1 cellular context compared by ENCODE assay signal in the genomic region with DNA sequence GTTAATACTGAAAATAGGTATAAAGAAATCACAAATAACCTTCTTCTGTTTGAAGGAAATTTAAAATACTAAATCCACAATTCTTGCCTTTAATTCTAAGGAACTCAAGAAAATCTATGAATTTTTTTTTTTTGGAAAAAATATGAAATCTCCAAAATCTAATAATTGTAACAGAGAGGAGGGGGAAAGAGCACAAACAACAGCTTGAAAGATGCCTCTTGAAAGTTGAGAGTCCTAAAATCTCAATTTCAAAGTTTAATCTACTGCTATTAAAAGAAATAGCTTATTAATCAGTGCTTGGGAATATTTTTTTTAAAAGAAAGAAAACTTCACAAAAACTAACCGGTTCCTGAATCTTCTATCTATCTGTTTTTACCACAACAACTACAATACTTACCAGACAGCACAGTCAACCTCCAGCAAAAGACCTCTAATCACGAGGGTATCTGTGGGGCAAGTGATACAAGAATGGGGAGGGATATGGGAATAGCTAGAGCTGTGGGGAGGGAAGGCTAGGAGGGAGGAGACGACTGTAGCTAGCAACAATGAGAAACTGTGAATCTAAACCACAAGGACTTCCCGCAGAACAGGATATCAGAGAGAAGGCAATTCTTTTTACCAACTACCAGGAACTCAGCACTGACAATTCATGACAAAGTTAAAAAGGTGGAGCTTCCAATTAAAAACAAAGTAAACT.
TF ChIP-seq lines count a peak whose summit lies in the region.

A gene with protein sequence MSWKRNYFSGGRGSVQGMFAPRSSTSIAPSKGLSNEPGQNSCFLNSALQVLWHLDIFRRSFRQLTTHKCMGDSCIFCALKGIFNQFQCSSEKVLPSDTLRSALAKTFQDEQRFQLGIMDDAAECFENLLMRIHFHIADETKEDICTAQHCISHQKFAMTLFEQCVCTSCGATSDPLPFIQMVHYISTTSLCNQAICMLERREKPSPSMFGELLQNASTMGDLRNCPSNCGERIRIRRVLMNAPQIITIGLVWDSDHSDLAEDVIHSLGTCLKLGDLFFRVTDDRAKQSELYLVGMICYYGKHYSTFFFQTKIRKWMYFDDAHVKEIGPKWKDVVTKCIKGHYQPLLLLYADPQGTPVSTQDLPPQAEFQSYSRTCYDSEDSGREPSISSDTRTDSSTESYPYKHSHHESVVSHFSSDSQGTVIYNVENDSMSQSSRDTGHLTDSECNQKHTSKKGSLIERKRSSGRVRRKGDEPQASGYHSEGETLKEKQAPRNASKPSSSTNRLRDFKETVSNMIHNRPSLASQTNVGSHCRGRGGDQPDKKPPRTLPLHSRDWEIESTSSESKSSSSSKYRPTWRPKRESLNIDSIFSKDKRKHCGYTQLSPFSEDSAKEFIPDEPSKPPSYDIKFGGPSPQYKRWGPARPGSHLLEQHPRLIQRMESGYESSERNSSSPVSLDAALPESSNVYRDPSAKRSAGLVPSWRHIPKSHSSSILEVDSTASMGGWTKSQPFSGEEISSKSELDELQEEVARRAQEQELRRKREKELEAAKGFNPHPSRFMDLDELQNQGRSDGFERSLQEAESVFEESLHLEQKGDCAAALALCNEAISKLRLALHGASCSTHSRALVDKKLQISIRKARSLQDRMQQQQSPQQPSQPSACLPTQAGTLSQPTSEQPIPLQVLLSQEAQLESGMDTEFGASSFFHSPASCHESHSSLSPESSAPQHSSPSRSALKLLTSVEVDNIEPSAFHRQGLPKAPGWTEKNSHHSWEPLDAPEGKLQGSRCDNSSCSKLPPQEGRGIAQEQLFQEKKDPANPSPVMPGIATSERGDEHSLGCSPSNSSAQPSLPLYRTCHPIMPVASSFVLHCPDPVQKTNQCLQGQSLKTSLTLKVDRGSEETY (N-terminal part only) (minus strand): TSS at position 462 of the 697 bp plus-strand sequence. CDS start 15,684 bp downstream, outside the sequence.

TF ChIP-seq in SK-N-SH, 30 proteins besides CTCF, POLR2A, EP300 and RAD21:
- TF ChIP-seq FOSL2 (IDR thresholded peaks at IDR 0.05; ENCODE audit: borderline replicate concordance, low read depth) = no peak
- no peak for TF ChIP-seq EZH2phosphoT487 (IDR thresholded peaks at IDR 0.05; ENCODE audit: borderline replicate concordance, low read depth)
- TF ChIP-seq, protein P1, sequence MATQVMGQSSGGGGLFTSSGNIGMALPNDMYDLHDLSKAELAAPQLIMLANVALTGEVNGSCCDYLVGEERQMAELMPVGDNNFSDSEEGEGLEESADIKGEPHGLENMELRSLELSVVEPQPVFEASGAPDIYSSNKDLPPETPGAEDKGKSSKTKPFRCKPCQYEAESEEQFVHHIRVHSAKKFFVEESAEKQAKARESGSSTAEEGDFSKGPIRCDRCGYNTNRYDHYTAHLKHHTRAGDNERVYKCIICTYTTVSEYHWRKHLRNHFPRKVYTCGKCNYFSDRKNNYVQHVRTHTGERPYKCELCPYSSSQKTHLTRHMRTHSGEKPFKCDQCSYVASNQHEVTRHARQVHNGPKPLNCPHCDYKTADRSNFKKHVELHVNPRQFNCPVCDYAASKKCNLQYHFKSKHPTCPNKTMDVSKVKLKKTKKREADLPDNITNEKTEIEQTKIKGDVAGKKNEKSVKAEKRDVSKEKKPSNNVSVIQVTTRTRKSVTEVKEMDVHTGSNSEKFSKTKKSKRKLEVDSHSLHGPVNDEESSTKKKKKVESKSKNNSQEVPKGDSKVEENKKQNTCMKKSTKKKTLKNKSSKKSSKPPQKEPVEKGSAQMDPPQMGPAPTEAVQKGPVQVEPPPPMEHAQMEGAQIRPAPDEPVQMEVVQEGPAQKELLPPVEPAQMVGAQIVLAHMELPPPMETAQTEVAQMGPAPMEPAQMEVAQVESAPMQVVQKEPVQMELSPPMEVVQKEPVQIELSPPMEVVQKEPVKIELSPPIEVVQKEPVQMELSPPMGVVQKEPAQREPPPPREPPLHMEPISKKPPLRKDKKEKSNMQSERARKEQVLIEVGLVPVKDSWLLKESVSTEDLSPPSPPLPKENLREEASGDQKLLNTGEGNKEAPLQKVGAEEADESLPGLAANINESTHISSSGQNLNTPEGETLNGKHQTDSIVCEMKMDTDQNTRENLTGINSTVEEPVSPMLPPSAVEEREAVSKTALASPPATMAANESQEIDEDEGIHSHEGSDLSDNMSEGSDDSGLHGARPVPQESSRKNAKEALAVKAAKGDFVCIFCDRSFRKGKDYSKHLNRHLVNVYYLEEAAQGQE (IDR thresholded peaks at IDR 0.05; ENCODE audit: low read depth, low read length) = no peak
- TF ChIP-seq SMC3 (IDR thresholded peaks at IDR 0.05; ENCODE audit: low read depth, low read length) = no peak
- TF ChIP-seq FOXM1 (IDR thresholded peaks at IDR 0.05; ENCODE audit: low read depth) = no peak
- TF ChIP-seq, protein P2, sequence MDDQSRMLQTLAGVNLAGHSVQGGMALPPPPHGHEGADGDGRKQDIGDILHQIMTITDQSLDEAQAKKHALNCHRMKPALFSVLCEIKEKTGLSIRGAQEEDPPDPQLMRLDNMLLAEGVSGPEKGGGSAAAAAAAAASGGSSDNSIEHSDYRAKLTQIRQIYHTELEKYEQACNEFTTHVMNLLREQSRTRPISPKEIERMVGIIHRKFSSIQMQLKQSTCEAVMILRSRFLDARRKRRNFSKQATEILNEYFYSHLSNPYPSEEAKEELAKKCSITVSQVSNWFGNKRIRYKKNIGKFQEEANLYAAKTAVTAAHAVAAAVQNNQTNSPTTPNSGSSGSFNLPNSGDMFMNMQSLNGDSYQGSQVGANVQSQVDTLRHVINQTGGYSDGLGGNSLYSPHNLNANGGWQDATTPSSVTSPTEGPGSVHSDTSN (IDR thresholded peaks at IDR 0.05) = no peak
- TF ChIP-seq, protein P3, sequence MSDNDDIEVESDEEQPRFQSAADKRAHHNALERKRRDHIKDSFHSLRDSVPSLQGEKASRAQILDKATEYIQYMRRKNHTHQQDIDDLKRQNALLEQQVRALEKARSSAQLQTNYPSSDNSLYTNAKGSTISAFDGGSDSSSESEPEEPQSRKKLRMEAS (IDR thresholded peaks at IDR 0.05; ENCODE audit: low read depth) = no peak
- no peak for TF ChIP-seq TCF12 (IDR thresholded peaks at IDR 0.05)
- TF ChIP-seq MXI1 (IDR thresholded peaks at IDR 0.05; ENCODE audit: low read depth, low read length) = no peak
- TF ChIP-seq, protein P4, sequence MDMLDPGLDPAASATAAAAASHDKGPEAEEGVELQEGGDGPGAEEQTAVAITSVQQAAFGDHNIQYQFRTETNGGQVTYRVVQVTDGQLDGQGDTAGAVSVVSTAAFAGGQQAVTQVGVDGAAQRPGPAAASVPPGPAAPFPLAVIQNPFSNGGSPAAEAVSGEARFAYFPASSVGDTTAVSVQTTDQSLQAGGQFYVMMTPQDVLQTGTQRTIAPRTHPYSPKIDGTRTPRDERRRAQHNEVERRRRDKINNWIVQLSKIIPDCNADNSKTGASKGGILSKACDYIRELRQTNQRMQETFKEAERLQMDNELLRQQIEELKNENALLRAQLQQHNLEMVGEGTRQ (IDR thresholded peaks at IDR 0.05; ENCODE audit: borderline replicate concordance, low read depth, low read length) = no peak
- no peak for TF ChIP-seq FOXJ3 (CRISPR knock-in tag; IDR thresholded peaks at IDR 0.05)
- no peak for TF ChIP-seq SIN3A (IDR thresholded peaks at IDR 0.05; ENCODE audit: borderline replicate concordance, low read depth, low read length)
- TF ChIP-seq, protein P5, sequence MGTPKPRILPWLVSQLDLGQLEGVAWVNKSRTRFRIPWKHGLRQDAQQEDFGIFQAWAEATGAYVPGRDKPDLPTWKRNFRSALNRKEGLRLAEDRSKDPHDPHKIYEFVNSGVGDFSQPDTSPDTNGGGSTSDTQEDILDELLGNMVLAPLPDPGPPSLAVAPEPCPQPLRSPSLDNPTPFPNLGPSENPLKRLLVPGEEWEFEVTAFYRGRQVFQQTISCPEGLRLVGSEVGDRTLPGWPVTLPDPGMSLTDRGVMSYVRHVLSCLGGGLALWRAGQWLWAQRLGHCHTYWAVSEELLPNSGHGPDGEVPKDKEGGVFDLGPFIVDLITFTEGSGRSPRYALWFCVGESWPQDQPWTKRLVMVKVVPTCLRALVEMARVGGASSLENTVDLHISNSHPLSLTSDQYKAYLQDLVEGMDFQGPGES (IDR thresholded peaks at IDR 0.05; ENCODE audit: low read depth, low read length) = no peak
- no peak for TF ChIP-seq CHD2 (IDR thresholded peaks at IDR 0.05; ENCODE audit: low read length, partially characterized antibody)
- TF ChIP-seq RXRA (IDR thresholded peaks at IDR 0.05; ENCODE audit: borderline replicate concordance, low read depth) = no peak
- no peak for TF ChIP-seq GABPA (IDR thresholded peaks at IDR 0.05; ENCODE audit: low read depth)
- TF ChIP-seq GATA2 (CRISPR knock-in tag; IDR thresholded peaks at IDR 0.05) = no peak
- no peak for TF ChIP-seq NRF1 (IDR thresholded peaks at IDR 0.05; ENCODE audit: low read depth, low read length)
TF ChIP-seq in SK-N-SH: peak in this region for 0.
